In the genomic region with DNA sequence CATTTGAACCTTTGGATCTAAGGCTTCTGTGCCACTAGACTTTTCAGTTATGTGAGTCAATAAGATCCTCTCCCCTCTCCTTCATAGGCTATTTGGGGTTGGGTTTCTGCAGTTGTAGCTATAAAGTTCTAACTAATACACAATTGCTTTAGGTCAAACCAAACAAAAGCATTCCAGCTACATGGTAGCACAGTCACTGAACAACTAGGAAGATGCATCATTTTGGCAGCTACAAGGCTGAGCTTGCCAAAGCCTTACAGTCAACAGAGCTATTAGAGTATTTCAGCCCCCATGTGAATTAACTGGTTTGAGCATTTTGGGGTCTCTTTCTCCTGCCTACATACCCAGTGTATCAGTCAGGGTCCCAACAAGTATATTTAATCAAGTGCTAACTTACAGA, we compare ENCODE assay signal across 21 cellular contexts.
"Had no signal": no experiment of that assay in that cellular context is flagged by ENCODE, and none has a peak within 500 bp of the region (broad histone marks: within the 10 kb centered on the region; RNA-seq: fewer than 3 reads in every experiment).

No MANE protein-coding gene starts in this region.

- H3K4me3 ChIP-seq: colonic mucosa, gastroesophageal sphincter, left ventricle myocardium inferior, lung, neural progenitor cell, ovary, right atrium auricular region, sigmoid colon, smooth muscle cell had no signal

- H2AFZ ChIP-seq: neural progenitor cell had no signal

- H3K27me3 ChIP-seq: colonic mucosa, gastroesophageal sphincter, neural progenitor cell, ovary, right atrium auricular region, sigmoid colon had no signal

- H3K36me3 ChIP-seq: colonic mucosa, gastroesophageal sphincter, left ventricle myocardium inferior, neural progenitor cell, ovary, right atrium auricular region, sigmoid colon had no signal

- H3K4me2 ChIP-seq: neural progenitor cell, smooth muscle cell had no signal

- H3K4me1 Mint-ChIP-seq: immature natural killer cell, neural progenitor cell had no signal

- H3K4me1 ChIP-seq: colonic mucosa had no signal

- H3K36me3 Mint-ChIP-seq: immature natural killer cell; natural killer cell treated with Interleukin-12 subunit alpha and Interleukin-12 subunit beta and Interleukin-15 and Interleukin-18, amount 100 ng/mL, for 72 hours; type B pancreatic cell had no signal

- ATAC-seq: gastroesophageal sphincter; natural killer cell treated with Interleukin-12 subunit alpha and Interleukin-12 subunit beta and Interleukin-15 and Interleukin-18, amount 100 ng/mL, for 72 hours had no signal

- H3K27me3 Mint-ChIP-seq: type B pancreatic cell had no signal

- FAIRE-seq: keratinocyte, urothelium cell line had no signal

- H3K9ac ChIP-seq: neural progenitor cell had no signal

- H3K4me3 Mint-ChIP-seq: immature natural killer cell; natural killer cell treated with Interleukin-12 subunit alpha and Interleukin-12 subunit beta and Interleukin-15 and Interleukin-18, amount 100 ng/mL, for 72 hours; neural progenitor cell; type B pancreatic cell had no signal

- H3K9me3 Mint-ChIP-seq: immature natural killer cell; natural killer cell treated with Interleukin-12 subunit alpha and Interleukin-12 subunit beta and Interleukin-15 and Interleukin-18, amount 100 ng/mL, for 72 hours; type B pancreatic cell had no signal

- H3K27ac ChIP-seq: colonic mucosa, gastroesophageal sphincter, left ventricle myocardium inferior, neural progenitor cell, ovary, right atrium auricular region, sigmoid colon had no signal

- DNase-seq: colonic mucosa; dermis blood vessel endothelial cell; erythroblast; glutamatergic neuron; immature natural killer cell; mesenchymal stem cell; midbrain; ovary; sigmoid colon; stimulated activated CD4-positive, alpha-beta T cell treated with anti-CD3 and anti-CD28 coated beads, Interleukin-2, amount 100 ng/mL, for 48 hours; stimulated activated naive CD4-positive, alpha-beta T cell treated with Interleukin-2 at 50 U/mL for 16 hours had no signal

- H3K27ac Mint-ChIP-seq: immature natural killer cell; natural killer cell treated with Interleukin-12 subunit alpha and Interleukin-12 subunit beta and Interleukin-15 and Interleukin-18, amount 100 ng/mL, for 72 hours; type B pancreatic cell had no signal

- H3K9me3 ChIP-seq: colonic mucosa, gastroesophageal sphincter, left ventricle myocardium inferior, ovary, right atrium auricular region, sigmoid colon had no signal
